In genomic region chr5:37846786-37847310, GRCh38 we compare ENCODE assay signal across 1 cellular context.
TF ChIP-seq lines count a peak whose summit lies in the region.

No MANE protein-coding gene starts in this region.

TF ChIP-seq in HEK293, 187 proteins besides CTCF, POLR2A, EP300 and RAD21 (continued from another document):
- TF ChIP-seq, protein P1, sequence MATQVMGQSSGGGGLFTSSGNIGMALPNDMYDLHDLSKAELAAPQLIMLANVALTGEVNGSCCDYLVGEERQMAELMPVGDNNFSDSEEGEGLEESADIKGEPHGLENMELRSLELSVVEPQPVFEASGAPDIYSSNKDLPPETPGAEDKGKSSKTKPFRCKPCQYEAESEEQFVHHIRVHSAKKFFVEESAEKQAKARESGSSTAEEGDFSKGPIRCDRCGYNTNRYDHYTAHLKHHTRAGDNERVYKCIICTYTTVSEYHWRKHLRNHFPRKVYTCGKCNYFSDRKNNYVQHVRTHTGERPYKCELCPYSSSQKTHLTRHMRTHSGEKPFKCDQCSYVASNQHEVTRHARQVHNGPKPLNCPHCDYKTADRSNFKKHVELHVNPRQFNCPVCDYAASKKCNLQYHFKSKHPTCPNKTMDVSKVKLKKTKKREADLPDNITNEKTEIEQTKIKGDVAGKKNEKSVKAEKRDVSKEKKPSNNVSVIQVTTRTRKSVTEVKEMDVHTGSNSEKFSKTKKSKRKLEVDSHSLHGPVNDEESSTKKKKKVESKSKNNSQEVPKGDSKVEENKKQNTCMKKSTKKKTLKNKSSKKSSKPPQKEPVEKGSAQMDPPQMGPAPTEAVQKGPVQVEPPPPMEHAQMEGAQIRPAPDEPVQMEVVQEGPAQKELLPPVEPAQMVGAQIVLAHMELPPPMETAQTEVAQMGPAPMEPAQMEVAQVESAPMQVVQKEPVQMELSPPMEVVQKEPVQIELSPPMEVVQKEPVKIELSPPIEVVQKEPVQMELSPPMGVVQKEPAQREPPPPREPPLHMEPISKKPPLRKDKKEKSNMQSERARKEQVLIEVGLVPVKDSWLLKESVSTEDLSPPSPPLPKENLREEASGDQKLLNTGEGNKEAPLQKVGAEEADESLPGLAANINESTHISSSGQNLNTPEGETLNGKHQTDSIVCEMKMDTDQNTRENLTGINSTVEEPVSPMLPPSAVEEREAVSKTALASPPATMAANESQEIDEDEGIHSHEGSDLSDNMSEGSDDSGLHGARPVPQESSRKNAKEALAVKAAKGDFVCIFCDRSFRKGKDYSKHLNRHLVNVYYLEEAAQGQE (tag by site-specific recombination; IDR thresholded peaks at IDR 0.05): no peak
- TF ChIP-seq RBAK (tag by site-specific recombination; IDR thresholded peaks at IDR 0.05): no peak
- TF ChIP-seq, protein P2, sequence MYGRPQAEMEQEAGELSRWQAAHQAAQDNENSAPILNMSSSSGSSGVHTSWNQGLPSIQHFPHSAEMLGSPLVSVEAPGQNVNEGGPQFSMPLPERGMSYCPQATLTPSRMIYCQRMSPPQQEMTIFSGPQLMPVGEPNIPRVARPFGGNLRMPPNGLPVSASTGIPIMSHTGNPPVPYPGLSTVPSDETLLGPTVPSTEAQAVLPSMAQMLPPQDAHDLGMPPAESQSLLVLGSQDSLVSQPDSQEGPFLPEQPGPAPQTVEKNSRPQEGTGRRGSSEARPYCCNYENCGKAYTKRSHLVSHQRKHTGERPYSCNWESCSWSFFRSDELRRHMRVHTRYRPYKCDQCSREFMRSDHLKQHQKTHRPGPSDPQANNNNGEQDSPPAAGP (tag by site-specific recombination; IDR thresholded peaks at IDR 0.05): no peak
- TF ChIP-seq, protein P3, sequence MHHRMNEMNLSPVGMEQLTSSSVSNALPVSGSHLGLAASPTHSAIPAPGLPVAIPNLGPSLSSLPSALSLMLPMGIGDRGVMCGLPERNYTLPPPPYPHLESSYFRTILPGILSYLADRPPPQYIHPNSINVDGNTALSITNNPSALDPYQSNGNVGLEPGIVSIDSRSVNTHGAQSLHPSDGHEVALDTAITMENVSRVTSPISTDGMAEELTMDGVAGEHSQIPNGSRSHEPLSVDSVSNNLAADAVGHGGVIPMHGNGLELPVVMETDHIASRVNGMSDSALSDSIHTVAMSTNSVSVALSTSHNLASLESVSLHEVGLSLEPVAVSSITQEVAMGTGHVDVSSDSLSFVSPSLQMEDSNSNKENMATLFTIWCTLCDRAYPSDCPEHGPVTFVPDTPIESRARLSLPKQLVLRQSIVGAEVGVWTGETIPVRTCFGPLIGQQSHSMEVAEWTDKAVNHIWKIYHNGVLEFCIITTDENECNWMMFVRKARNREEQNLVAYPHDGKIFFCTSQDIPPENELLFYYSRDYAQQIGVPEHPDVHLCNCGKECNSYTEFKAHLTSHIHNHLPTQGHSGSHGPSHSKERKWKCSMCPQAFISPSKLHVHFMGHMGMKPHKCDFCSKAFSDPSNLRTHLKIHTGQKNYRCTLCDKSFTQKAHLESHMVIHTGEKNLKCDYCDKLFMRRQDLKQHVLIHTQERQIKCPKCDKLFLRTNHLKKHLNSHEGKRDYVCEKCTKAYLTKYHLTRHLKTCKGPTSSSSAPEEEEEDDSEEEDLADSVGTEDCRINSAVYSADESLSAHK (tag by site-specific recombination; IDR thresholded peaks at IDR 0.05): no peak
